In the genomic region with DNA sequence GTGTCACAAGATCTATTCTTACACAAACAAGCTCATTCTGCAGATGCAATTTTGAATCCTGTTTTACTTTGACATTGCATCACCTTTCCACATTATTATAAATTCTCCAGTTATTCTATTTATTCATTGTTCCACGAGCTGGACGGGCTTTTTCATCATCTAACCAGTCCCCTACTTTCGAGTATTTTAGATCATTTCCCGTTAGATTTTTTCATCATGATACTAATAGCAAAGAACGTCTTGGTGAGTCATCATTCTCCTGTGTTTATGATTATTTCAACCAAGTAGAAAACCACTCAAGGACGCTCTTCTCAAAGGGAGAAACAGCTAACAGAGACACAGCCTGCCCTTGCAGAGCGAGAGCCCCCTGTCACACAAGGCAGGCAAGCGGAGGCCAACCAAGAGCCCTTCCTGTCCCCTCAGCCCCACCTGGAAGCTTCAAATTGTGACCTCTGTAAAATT, we compare ENCODE assay signal across 20 cellular contexts. TPM values are rescaled to one million over a fixed set of nuclear protein-coding genes. Genes with fewer than 3 reads are reported as not detected.
A peak's percentile ranks its signal among the peaks of the same experiment; 100 is the strongest.
DNase-seq lines count a peak whose midpoint lies in the region; ATAC-seq and TF ChIP-seq lines count a peak whose summit lies in the region.
"Had no signal": no experiment of that assay in that cellular context is flagged by ENCODE, and none has a peak within 500 bp of the region (broad histone marks: within the 10 kb centered on the region; RNA-seq: fewer than 3 reads in every experiment).

No MANE protein-coding gene starts in this region.

- TF ChIP-seq POLR2A in ovary (IDR thresholded peaks at IDR 0.05): no peak

- H3K9me3 ChIP-seq in ovary: no peaks in the 10 kb centered on the region
- peaks cover 0 to 5% (median 0%) of the 10 kb centered on the region in 3 experiments for H3K9me3 ChIP-seq in naive thymus-derived CD4-positive, alpha-beta T cell (ENCODE audit: control insufficient read depth in 2 of 3, low read length in 3 of 3)
- H3K9me3 ChIP-seq: sigmoid colon had no signal

- WGBS in ovary, 3 donors: 19 to 39% (median 20%) methylated on average over 8 of the region's 8 CpGs

- peaks cover 8 to 13% of the 10 kb centered on the region in 2 donors for H3K36me3 Mint-ChIP-seq in activated T-cell treated with anti-CD3 and anti-CD28 coated beads, Interleukin-2, amount 50 U/mL, for 72 hours (ENCODE audit: insufficient read depth in 2 of 2)
- H3K36me3 Mint-ChIP-seq in naive thymus-derived CD4-positive, alpha-beta T cell: peaks cover 2 to 38% (median 13%) of the 10 kb centered on the region in 5 donors

- no peak overlapping the region for H3K4me3 Mint-ChIP-seq in activated T-cell treated with anti-CD3 and anti-CD28 coated beads, Interleukin-2, amount 50 U/mL, for 72 hours
- H3K4me3 Mint-ChIP-seq in naive thymus-derived CD4-positive, alpha-beta T cell: no peak overlapping the region
- H3K4me3 Mint-ChIP-seq: activated CD8-positive, alpha-beta T cell treated with anti-CD3 and anti-CD28 coated beads for 36 hours; activated T-helper 1 cell treated with anti-CD3 and anti-CD28 coated beads, Interleukin-12 subunit alpha, Interleukin-12 subunit beta, Interleukin-2, Interleukin-4 antibody, amounts not matched to agents 30 ng/mL and 10 ng/mL and 1 ng/mL, durations not matched to agents 14 hours and 24 hours and 36 hours; CD4-positive, alpha-beta T cell had no signal

- intact Hi-C loops in ovary (cut with DNase I): no loop called here
- intact Hi-C loops in naive thymus-derived CD4-positive, alpha-beta T cell (cut with micrococcal nuclease): loop anchor here in 1 of 2 donors (2.0 kb wide), 1 partner anchor 16 kb away; a partner anchor contains a TSS

- CTCF ChIA-PET in naive thymus-derived CD4-positive, alpha-beta T cell (lab: Charles Lee): no interaction called here

- POLR2A ChIA-PET in naive thymus-derived CD4-positive, alpha-beta T cell (lab: Charles Lee): interaction anchor here (0.6 to 1.5 kb wide), 4 partner anchors 10 to 65 kb away, joined by 3 to 5 read pairs (median 3); no protein-coding TSS in a partner anchor

- no peaks in the 10 kb centered on the region for H3K9me3 Mint-ChIP-seq in activated T-cell treated with anti-CD3 and anti-CD28 coated beads, Interleukin-2, amount 50 U/mL, for 72 hours
- H3K9me3 Mint-ChIP-seq in naive thymus-derived CD4-positive, alpha-beta T cell: peaks cover 0 to 1% (median 0%) of the 10 kb centered on the region in 11 donors
- H3K9me3 Mint-ChIP-seq: activated CD8-positive, alpha-beta T cell treated with anti-CD3 and anti-CD28 coated beads for 36 hours; activated T-helper 1 cell treated with anti-CD3 and anti-CD28 coated beads, Interleukin-12 subunit alpha, Interleukin-12 subunit beta, Interleukin-2, Interleukin-4 antibody, amounts not matched to agents 30 ng/mL and 10 ng/mL and 1 ng/mL, durations not matched to agents 14 hours and 24 hours and 36 hours; CD4-positive, alpha-beta T cell had no signal

- H3K4me1 ChIP-seq in ovary (ENCODE audit: insufficient read depth): peaks cover 2% of the 10 kb centered on the region
- no peaks in the 10 kb centered on the region for H3K4me1 ChIP-seq in naive thymus-derived CD4-positive, alpha-beta T cell (ENCODE audit: control insufficient read depth in 2 of 2, insufficient read depth in 2 of 2, low read length in 2 of 2)
- H3K4me1 ChIP-seq: sigmoid colon had no signal

- no peak overlapping the region for H3K4me3 ChIP-seq in ovary
- no peak overlapping the region for H3K4me3 ChIP-seq in naive thymus-derived CD4-positive, alpha-beta T cell (ENCODE audit: low read length)
- H3K4me3 ChIP-seq: PC-9, sigmoid colon had no signal

- H3K27ac Mint-ChIP-seq in activated T-cell treated with anti-CD3 and anti-CD28 coated beads, Interleukin-2, amount 50 U/mL, for 72 hours: peak overlapping the region; percentile 6
- peak overlapping the region in 1 of 9 donors; percentile 63 for H3K27ac Mint-ChIP-seq in naive thymus-derived CD4-positive, alpha-beta T cell
- H3K27ac Mint-ChIP-seq: activated T-helper 1 cell treated with anti-CD3 and anti-CD28 coated beads, Interleukin-12 subunit alpha, Interleukin-12 subunit beta, Interleukin-2, Interleukin-4 antibody, amounts not matched to agents 30 ng/mL and 10 ng/mL and 1 ng/mL, durations not matched to agents 14 hours and 24 hours and 36 hours; CD4-positive, alpha-beta T cell had no signal

- H3K27ac ChIP-seq in temporal lobe (ENCODE audit: low read depth, low read length) (peak overlapping the region; percentile 48), ovary (peak overlapping the region in 1 of 2 donors; percentile 70)
- no peak overlapping the region for H3K27ac ChIP-seq in naive thymus-derived CD4-positive, alpha-beta T cell (ENCODE audit: low read depth, low read length)
- H3K27ac ChIP-seq: PC-9 had no signal

- no peak for TF ChIP-seq EP300 in ovary (IDR thresholded peaks at IDR 0.05)

- H3K27me3 Mint-ChIP-seq in activated T-cell treated with anti-CD3 and anti-CD28 coated beads, Interleukin-2, amount 50 U/mL, for 72 hours (ENCODE audit: low read depth): no peaks in the 10 kb centered on the region
- H3K27me3 Mint-ChIP-seq in naive thymus-derived CD4-positive, alpha-beta T cell: no peaks in the 10 kb centered on the region
- H3K27me3 Mint-ChIP-seq: activated CD8-positive, alpha-beta T cell treated with anti-CD3 and anti-CD28 coated beads for 36 hours; CD4-positive, alpha-beta T cell had no signal

- no peak for ATAC-seq in activated T-cell treated with anti-CD3 and anti-CD28 coated beads, Interleukin-2, amount 50 U/mL, for 72 hours (replicated peaks in 1 of 2)
- no peak for ATAC-seq in naive thymus-derived CD4-positive, alpha-beta T cell
- ATAC-seq: activated CD8-positive, alpha-beta T cell treated with anti-CD3 and anti-CD28 coated beads for 36 hours; left ventricle myocardium superior had no signal

- no peaks in the 10 kb centered on the region for H3K4me1 Mint-ChIP-seq in activated T-cell treated with anti-CD3 and anti-CD28 coated beads, Interleukin-2, amount 50 U/mL, for 72 hours (ENCODE audit: low read depth)
- H3K4me1 Mint-ChIP-seq in naive thymus-derived CD4-positive, alpha-beta T cell: no peaks in the 10 kb centered on the region

- no peak for TF ChIP-seq CTCF in ovary (IDR thresholded peaks at IDR 0.05)

- H3K27me3 ChIP-seq in ovary: no peaks in the 10 kb centered on the region
- H3K27me3 ChIP-seq in naive thymus-derived CD4-positive, alpha-beta T cell (ENCODE audit: control insufficient read depth in 2 of 2, insufficient read depth in 2 of 2, low read length in 2 of 2): no peaks in the 10 kb centered on the region
- H3K27me3 ChIP-seq: sigmoid colon had no signal

- H3K36me3 ChIP-seq in ovary: no peaks in the 10 kb centered on the region
- H3K36me3 ChIP-seq in naive thymus-derived CD4-positive, alpha-beta T cell (ENCODE audit: control insufficient read depth in 2 of 3, insufficient read depth in 3 of 3, low read length in 3 of 3): peaks cover 10 to 72% (median 17%) of the 10 kb centered on the region in 3 experiments

- DNase-seq in activated T-cell treated with anti-CD3 and anti-CD28 coated beads, Interleukin-2, amount 50 U/mL, for 72 hours: no peak
- DNase-seq in activated T-cell treated with anti-CD3 and anti-CD28 coated beads, Interleukin-2, amount 50 U/mL, for 48 hours: no peak
- DNase-seq in amniotic stem cell (lab: John Stamatoyannopoulos, UW): peak; percentile 68
- peak; percentile 82 for DNase-seq in fibroblast of gingiva (ENCODE audit: low read depth)
- no peak for DNase-seq in mucosa of gallbladder (ENCODE audit: low spot score)
- no peak for DNase-seq in ovary
- DNase-seq in naive thymus-derived CD4-positive, alpha-beta T cell: no peak
- DNase-seq: activated CD8-positive, alpha-beta T cell treated with anti-CD3 and anti-CD28 coated beads for 36 hours; CD4-positive, alpha-beta T cell; cerebellar nuclear complex; left ventricle myocardium superior; NCI-H82; PC-9; sigmoid colon; stimulated activated naive CD4-positive, alpha-beta T cell treated with Interleukin-2 at 50 U/mL for 16 hours; SW 1271 had no signal

RNA-seq across cellular contexts. Expression of a gene that starts 15.1 kb away (rescaled TPM):
- 10 to 100 TPM; 72.9 to 81.4 TPM for total RNA-seq in activated T-cell treated with anti-CD3 and anti-CD28 coated beads, Interleukin-2, amount 50 U/mL, for 72 hours
- total RNA-seq in temporal lobe: 44.7 TPM
- total RNA-seq in mucosa of gallbladder: 75.4 TPM
- total RNA-seq in ovary: 100 to 1,000 TPM in 1 of 7 donors, 10 to 100 TPM in 6; 17.9 to 210 (median 31.7) TPM
- 10 to 100 TPM in 1 of 2 donors, 1 to 10 TPM in 1; 2.4 to 59.3 TPM for polyA plus RNA-seq in ovary
- total RNA-seq in naive thymus-derived CD4-positive, alpha-beta T cell: 10 to 100 TPM; 42.7 to 87.8 (median 48.0) TPM
- 100 to 1,000 TPM in 1 of 2 donors, 10 to 100 TPM in 1; 99.2 to 102 TPM for polyA plus RNA-seq in naive thymus-derived CD4-positive, alpha-beta T cell

RNA-seq across cellular contexts. Expression of a gene that starts 16.2 kb away (rescaled TPM):
- total RNA-seq in activated T-cell treated with anti-CD3 and anti-CD28 coated beads, Interleukin-2, amount 50 U/mL, for 72 hours: 100 to 1,000 TPM; 161 to 203 TPM
- 23.6 TPM for total RNA-seq in temporal lobe
- total RNA-seq in mucosa of gallbladder: 109 TPM
- 100 to 1,000 TPM in 5 of 7 donors, 10 to 100 TPM in 2; 53.1 to 185 (median 153) TPM for total RNA-seq in ovary
- polyA plus RNA-seq in ovary: 10 to 100 TPM; 86.6 to 87.8 TPM
- total RNA-seq in naive thymus-derived CD4-positive, alpha-beta T cell: 100 to 1,000 TPM; 110 to 163 (median 142) TPM
- polyA plus RNA-seq in naive thymus-derived CD4-positive, alpha-beta T cell: 10 to 100 TPM; 11.2 to 38.2 TPM

RNA-seq across cellular contexts. Expression of a gene that starts 25.9 kb away (rescaled TPM):
- total RNA-seq in activated T-cell treated with anti-CD3 and anti-CD28 coated beads, Interleukin-2, amount 50 U/mL, for 72 hours: not detected
- 0.25 TPM for total RNA-seq in temporal lobe
- total RNA-seq in mucosa of gallbladder: 85.5 TPM
- 10 to 100 TPM in 2 of 7 donors, 1 to 10 TPM in 3, under 1 TPM in 1, not detected in 1; 0.33 to 19.5 (median 4.3) TPM for total RNA-seq in ovary
- under 1 TPM in 1 of 2 donors, not detected in 1; 0.46 TPM for polyA plus RNA-seq in ovary
- total RNA-seq in naive thymus-derived CD4-positive, alpha-beta T cell: not detected
- polyA plus RNA-seq in naive thymus-derived CD4-positive, alpha-beta T cell: not detected
- total RNA-seq: activated CD8-positive, alpha-beta T cell treated with anti-CD3 and anti-CD28 coated beads for 36 hours; activated T-helper 1 cell treated with anti-CD3 and anti-CD28 coated beads, Interleukin-12 subunit alpha, Interleukin-12 subunit beta, Interleukin-2, Interleukin-4 antibody, amounts not matched to agents 30 ng/mL and 10 ng/mL and 1 ng/mL, durations not matched to agents 14 hours and 24 hours and 36 hours; CD4-positive, alpha-beta T cell; glomerular endothelial cell; HT1080; sigmoid colon had no signal

RNA-seq across cellular contexts. Expression of a gene that starts 28.0 kb away (rescaled TPM):
- total RNA-seq in activated T-cell treated with anti-CD3 and anti-CD28 coated beads, Interleukin-2, amount 50 U/mL, for 72 hours: 1 to 10 TPM in 1 of 2 donors, under 1 TPM in 1; 0.86 to 2.4 TPM
- total RNA-seq in temporal lobe: 108 TPM
- total RNA-seq in mucosa of gallbladder: 135 TPM
- total RNA-seq in ovary: 10 to 100 TPM in 1 of 7 donors, 1 to 10 TPM in 6; 1.2 to 10.4 (median 4.6) TPM
- 1 to 10 TPM; 2.0 to 7.6 TPM for polyA plus RNA-seq in ovary
- 1 to 10 TPM in 2 of 5 experiments, under 1 TPM in 3; 0.24 to 2.0 (median 0.94) TPM for total RNA-seq in naive thymus-derived CD4-positive, alpha-beta T cell
- polyA plus RNA-seq in naive thymus-derived CD4-positive, alpha-beta T cell: under 1 TPM in 1 of 2 donors, not detected in 1; 0.24 TPM

RNA-seq across cellular contexts. Expression of a gene that starts 47.6 kb away (rescaled TPM):
- 10 to 100 TPM; 23.5 to 27.5 TPM for total RNA-seq in activated T-cell treated with anti-CD3 and anti-CD28 coated beads, Interleukin-2, amount 50 U/mL, for 72 hours
- total RNA-seq in temporal lobe (40.1 TPM), mucosa of gallbladder (61.5 TPM), ovary (10 to 100 TPM; 33.7 to 69.5 (median 61.3) TPM)
- 10 to 100 TPM; 19.6 to 33.8 TPM for polyA plus RNA-seq in ovary
- total RNA-seq in naive thymus-derived CD4-positive, alpha-beta T cell: 10 to 100 TPM; 52.0 to 70.8 (median 61.3) TPM
- polyA plus RNA-seq in naive thymus-derived CD4-positive, alpha-beta T cell: 10 to 100 TPM; 32.3 to 36.1 TPM

Comparison
In these comparisons a context has a peak if more than half of its experiments do, and no peak if none do; other contexts are left out.
1. DNase-seq: peak in amniotic stem cell (single experiment) and fibroblast of gingiva (single experiment); none in activated T-cell treated with anti-CD3 and anti-CD28 coated beads, Interleukin-2, amount 50 U/mL, for 72 hours (0 of 2), activated T-cell treated with anti-CD3 and anti-CD28 coated beads, Interleukin-2, amount 50 U/mL, for 48 hours (0 of 2), mucosa of gallbladder (single experiment), ovary (0 of 5) and naive thymus-derived CD4-positive, alpha-beta T cell (0 of 9).